In genomic region chr5:773517-774264, GRCh38 we compare ENCODE assay signal across 15 cellular contexts. TPM values are rescaled to one million over a fixed set of nuclear protein-coding genes. Genes with fewer than 3 reads are reported as not detected.
DNase-seq lines count a peak whose midpoint lies in the region; ATAC-seq and TF ChIP-seq lines count a peak whose summit lies in the region.
"Had no signal": no experiment of that assay in that cellular context is flagged by ENCODE, and none has a peak within 500 bp of the region (broad histone marks: within the 10 kb centered on the region; RNA-seq: fewer than 3 reads in every experiment).

No MANE protein-coding gene starts in this region.

- H3K4me3 Mint-ChIP-seq in activated CD4-positive, alpha-beta T cell treated with anti-CD3 and anti-CD28 coated beads, Interleukin-2, amount 10 ng/mL, durations not matched to agents 24 days and 14 days, result no peak overlapping the region
- no peak overlapping the region for H3K4me3 Mint-ChIP-seq in MCF 10A (ENCODE audit: unreplicated experiment)

- H3K27ac ChIP-seq in esophagus muscularis mucosa (replicated peaks in 1 of 4) (no peak overlapping the region), spleen (no peak overlapping the region)
- H3K27ac ChIP-seq: VCaP had no signal

- peaks cover 6 to 48% (median 13%) of the 10 kb centered on the region in 4 donors for H3K4me1 ChIP-seq in esophagus muscularis mucosa
- H3K4me1 ChIP-seq in spleen, result no peaks in the 10 kb centered on the region

- H3K27me3 Mint-ChIP-seq in activated CD4-positive, alpha-beta T cell treated with anti-CD3 and anti-CD28 coated beads, Interleukin-2, amount 10 ng/mL, durations not matched to agents 24 days and 14 days, result no peaks in the 10 kb centered on the region
- H3K27me3 Mint-ChIP-seq in MCF 10A (ENCODE audit: insufficient read depth, unreplicated experiment), result no peaks in the 10 kb centered on the region

- no peak for TF ChIP-seq EP300 in esophagus muscularis mucosa (IDR thresholded peaks at IDR 0.05)

- POLR2A ChIA-PET in MCF 10A (lab: Yijun Ruan, JAX), result no interaction called here

- peaks cover 0 to 18% (median 0%) of the 10 kb centered on the region in 4 donors for H3K36me3 ChIP-seq in esophagus muscularis mucosa
- H3K36me3 ChIP-seq in spleen, result no peaks in the 10 kb centered on the region

- no peak overlapping the region for H3K4me3 ChIP-seq in esophagus muscularis mucosa
- no peak overlapping the region for H3K4me3 ChIP-seq in spleen

- no peaks in the 10 kb centered on the region for H3K36me3 Mint-ChIP-seq in activated CD4-positive, alpha-beta T cell treated with anti-CD3 and anti-CD28 coated beads, Interleukin-2, amount 10 ng/mL, durations not matched to agents 24 days and 14 days (ENCODE audit: low read depth)
- H3K36me3 Mint-ChIP-seq in MCF 10A (ENCODE audit: insufficient read depth, unreplicated experiment), result peaks cover 5% of the 10 kb centered on the region

- H3K27me3 ChIP-seq in esophagus muscularis mucosa, result no peaks in the 10 kb centered on the region
- H3K27me3 ChIP-seq in spleen (replicated peaks in 1 of 7), result peaks cover 0 to 3% (median 0%) of the 10 kb centered on the region in 7 donors

- CTCF ChIA-PET in MCF 10A (lab: Yijun Ruan, JAX), result no interaction called here

- intact Hi-C loops in activated CD4-positive, alpha-beta T cell treated with anti-CD3 and anti-CD28 coated beads, Interleukin-2, amount 10 ng/mL, durations not matched to agents 24 days and 14 days (cut with micrococcal nuclease), result loop anchor here (10.0 kb wide), 1 partner anchor 89 kb away; no protein-coding TSS in a partner anchor
- intact Hi-C loops in esophagus muscularis mucosa (cut with DNase I), result no loop called here
- intact Hi-C loops in spleen (cut with DNase I; ENCODE audit: low total_unique reads), result no loop called here
- intact Hi-C loops in MCF 10A (cut with micrococcal nuclease), result no loop called here

- H3K27ac Mint-ChIP-seq in activated CD4-positive, alpha-beta T cell treated with anti-CD3 and anti-CD28 coated beads, Interleukin-2, amount 10 ng/mL, durations not matched to agents 24 days and 14 days, result no peak overlapping the region
- no peak overlapping the region for H3K27ac Mint-ChIP-seq in MCF 10A (ENCODE audit: low read depth, unreplicated experiment)
- H3K27ac Mint-ChIP-seq: progenitor cell of endocrine pancreas had no signal

- 91% methylated on average over 10 of the region's 12 CpGs for WGBS in esophagus muscularis mucosa
- 82 to 100% (median 85%) methylated on average over 1 to 12 of the region's 12 CpGs for WGBS in spleen, 5 donors

- H3K4me1 Mint-ChIP-seq in activated CD4-positive, alpha-beta T cell treated with anti-CD3 and anti-CD28 coated beads, Interleukin-2, amount 10 ng/mL, durations not matched to agents 24 days and 14 days, result no peaks in the 10 kb centered on the region
- no peaks in the 10 kb centered on the region for H3K4me1 Mint-ChIP-seq in MCF 10A (ENCODE audit: insufficient read depth, unreplicated experiment)

- no peak for TF ChIP-seq POLR2A in esophagus muscularis mucosa (IDR thresholded peaks at IDR 0.05; ENCODE audit: low read depth)
- TF ChIP-seq POLR2A in spleen (IDR thresholded peaks at IDR 0.05), result no peak

- peak; percentile 51 for DNase-seq in activated CD4-positive, alpha-beta T cell treated with anti-CD3 and anti-CD28 coated beads, Interleukin-2, amount 10 ng/mL, durations not matched to agents 24 days and 14 days
- no peak for DNase-seq in activated CD4-positive, alpha-beta T cell treated with anti-CD3 and anti-CD28 coated beads, Interleukin-2, amount 50 U/mL, for 48 hours
- peak; percentile 15 for DNase-seq in GM20000 (ENCODE audit: low spot score)
- DNase-seq in esophagus muscularis mucosa (ENCODE audit: extremely low spot score), result peak; percentile 47
- DNase-seq in spleen, result peak; percentile 68
- DNase-seq in MCF 10A (ENCODE audit: unreplicated experiment), result no peak
- no peak for DNase-seq in NCI-H2196 treated with DMSO at 0.1 percent for 48 hours (lab: John Stamatoyannopoulos, UW; ENCODE audit: unreplicated experiment)
- DNase-seq: amniotic stem cell, NCI-H1930, NCI-H526 treated with DMSO at 0.1 percent for 48 hours, PC-3 had no signal

- TF ChIP-seq CTCF in GM20000 (IDR thresholded peaks at IDR 0.05; ENCODE audit: extremely low read depth, missing control alignments) (no peak), esophagus muscularis mucosa (IDR thresholded peaks at IDR 0.05) (no peak), spleen (IDR thresholded peaks at IDR 0.05 in 8 of 11, conservative IDR thresholded peaks at IDR 0.05 in 3 of 11) (no peak), MCF 10A (IDR thresholded peaks at IDR 0.05; ENCODE audit: unreplicated experiment) (no peak)

- no peaks in the 10 kb centered on the region for H3K9me3 Mint-ChIP-seq in activated CD4-positive, alpha-beta T cell treated with anti-CD3 and anti-CD28 coated beads, Interleukin-2, amount 10 ng/mL, durations not matched to agents 24 days and 14 days
- H3K9me3 Mint-ChIP-seq in MCF 10A (ENCODE audit: unreplicated experiment), result no peaks in the 10 kb centered on the region

- no peaks in the 10 kb centered on the region for H3K9me3 ChIP-seq in esophagus muscularis mucosa
- no peaks in the 10 kb centered on the region for H3K9me3 ChIP-seq in spleen

- no TSS peak for BruUV-seq in MCF 10A (replicated peaks; lab: Mats Ljungman, UMichigan)

- no peak for ATAC-seq in HG03520 (IDR thresholded peaks at IDR 0.05; ENCODE audit: unreplicated experiment)
- ATAC-seq: PC-3 had no signal

RNA-seq across cellular contexts. Expression of gene ZDHHC11B, which starts 10.8 kb away (rescaled TPM):
- total RNA-seq in activated CD4-positive, alpha-beta T cell treated with anti-CD3 and anti-CD28 coated beads, Interleukin-2, amount 10 ng/mL, durations not matched to agents 24 days and 14 days, result not detected in 2 replicates
- 10 to 100 TPM in 1 of 4 donors, 1 to 10 TPM in 3; 2.2 to 11.7 (median 6.2) TPM for total RNA-seq in esophagus muscularis mucosa
- total RNA-seq in spleen, result 10 to 100 TPM in 2 of 7 donors, 1 to 10 TPM in 5; 2.8 to 74.3 (median 6.2) TPM
- polyA plus RNA-seq in spleen, result 1 to 10 TPM in 2 of 3 donors, under 1 TPM in 1; 0.97 to 3.8 (median 1.9) TPM
- 0.17 TPM in 1 of 2 replicates, not detected in the other for total RNA-seq in MCF 10A (2022)
- total RNA-seq: M059J had no signal

Comparison
In these comparisons a context has a peak if more than half of its experiments do, and no peak if none do; other contexts are left out.
1. DNase-seq: peak in activated CD4-positive, alpha-beta T cell treated with anti-CD3 and anti-CD28 coated beads, Interleukin-2, amount 10 ng/mL, durations not matched to agents 24 days and 14 days (single experiment), GM20000 (single experiment), esophagus muscularis mucosa (single experiment) and spleen (single experiment); none in activated CD4-positive, alpha-beta T cell treated with anti-CD3 and anti-CD28 coated beads, Interleukin-2, amount 50 U/mL, for 48 hours (0 of 2), MCF 10A (single experiment) and NCI-H2196 treated with DMSO at 0.1 percent for 48 hours (single experiment).